13 cellular contexts compared by ENCODE assay signal in the genomic region with DNA sequence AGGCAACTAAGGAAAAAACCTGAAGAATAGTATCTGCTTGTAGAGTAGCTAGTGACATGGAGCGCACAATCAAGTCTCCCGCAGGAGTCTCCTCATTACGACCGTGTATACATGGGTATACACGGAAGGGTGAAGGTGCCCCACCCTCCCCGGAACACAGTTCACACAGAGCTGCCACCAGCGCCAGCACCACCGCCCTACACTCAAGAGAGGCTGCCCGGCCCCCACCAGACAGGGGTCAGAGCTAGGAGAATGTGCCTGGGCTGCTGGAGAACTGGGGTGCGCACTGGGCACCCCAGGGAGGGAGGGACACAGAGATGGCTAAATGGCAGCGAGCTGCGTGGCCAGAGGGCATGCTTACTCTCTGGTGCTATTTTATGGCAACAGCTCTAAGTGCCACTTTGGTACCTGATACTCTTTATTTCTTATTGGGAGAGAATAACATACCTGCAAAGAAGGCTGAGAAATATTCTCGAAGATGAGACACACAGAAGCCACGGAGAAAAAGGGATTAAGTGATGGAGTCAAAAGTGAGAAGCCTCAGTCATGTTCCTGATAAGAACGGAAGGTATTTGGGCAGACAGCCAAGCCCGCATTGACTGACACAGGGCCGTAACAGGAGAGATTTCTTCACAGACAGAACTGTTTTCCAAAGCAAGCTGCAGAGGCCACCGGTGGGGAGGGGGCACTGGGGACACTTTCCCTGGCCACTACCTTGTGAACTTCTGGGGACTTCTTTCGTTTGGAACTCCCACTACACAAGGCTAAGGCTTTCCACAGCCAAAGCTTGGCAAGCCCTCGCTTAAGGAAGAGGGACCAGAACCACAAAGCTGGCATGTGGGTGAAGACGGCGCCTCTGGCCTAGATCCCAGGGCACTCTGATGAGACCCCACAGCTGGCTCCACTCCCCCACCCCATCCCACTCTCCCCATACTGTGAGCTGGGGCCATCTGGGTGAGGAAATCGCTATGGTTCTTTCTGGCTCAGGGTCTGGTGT.
DNase-seq lines count a peak whose midpoint lies in the region; TF ChIP-seq lines count a peak whose summit lies in the region.
"Had no signal": no experiment of that assay in that cellular context is flagged by ENCODE, and none has a peak within 500 bp of the region (broad histone marks: within the 10 kb centered on the region; RNA-seq: fewer than 3 reads in every experiment).

No MANE protein-coding gene starts in this region.

- no peak overlapping the region for H3K14ac ChIP-seq in neuronal stem cell (ENCODE audit: low read length)

- peak overlapping the region; percentile 10 for H3K23ac ChIP-seq in neuronal stem cell (ENCODE audit: low read depth, low read length, poor library complexity)

- no peaks in the 10 kb centered on the region for H3K79me1 ChIP-seq in neuronal stem cell (ENCODE audit: low read depth, low read length)

- peaks cover 0 to 1% of the 10 kb centered on the region in 2 donors for H3K9me3 ChIP-seq in neuronal stem cell (replicated peaks in 1 of 2; ENCODE audit: control insufficient read depth in 2 of 2, insufficient read depth in 1 of 2, low read depth in 1 of 2, low read length in 2 of 2)
- H3K9me3 ChIP-seq: upper lobe of left lung had no signal

- H3K27me3 ChIP-seq in neuronal stem cell (ENCODE audit: control insufficient read depth in 3 of 3, insufficient read depth in 3 of 3, low read depth in 1 of 3, low read length in 3 of 3) = no peaks in the 10 kb centered on the region
- H3K27me3 ChIP-seq: upper lobe of left lung had no signal

- H2AK5ac ChIP-seq in neuronal stem cell (ENCODE audit: low read depth, low read length) = no peak overlapping the region

- no peak overlapping the region for H2BK120ac ChIP-seq in neuronal stem cell (ENCODE audit: low read depth, low read length)

- H3K4ac ChIP-seq in neuronal stem cell (ENCODE audit: low read length) = peak overlapping the region; percentile 38

- no peak overlapping the region for H3K4me3 ChIP-seq in choroid plexus epithelial cell (ENCODE audit: low read depth, low read length)
- peak overlapping the region in 1 of 2 donors; percentile 12 for H3K4me3 ChIP-seq in neuronal stem cell (ENCODE audit: low read length in 2 of 2)
- H3K4me3 ChIP-seq: upper lobe of left lung had no signal

- H3K18ac ChIP-seq in neuronal stem cell (ENCODE audit: low read length) = no peak overlapping the region

- no peak overlapping the region for H4K8ac ChIP-seq in neuronal stem cell (ENCODE audit: low read depth, low read length)

- H2AFZ ChIP-seq in neuronal stem cell (ENCODE audit: low read length) = no peak overlapping the region

- peaks cover 3 to 32% of the 10 kb centered on the region in 2 donors for H3K36me3 ChIP-seq in neuronal stem cell (replicated peaks in 1 of 2; ENCODE audit: control insufficient read depth in 2 of 2, insufficient read depth in 2 of 2, low read length in 2 of 2)
- H3K36me3 ChIP-seq: upper lobe of left lung had no signal

- no peak overlapping the region for H3K4me2 ChIP-seq in neuronal stem cell (ENCODE audit: insufficient read depth, low read length, poor library complexity, severe bottlenecking)

- in situ Hi-C loops in G401 (cut with HindIII; ENCODE audit: low sequenced_read_pairs) = no loop called here

- TF ChIP-seq CTCF in choroid plexus epithelial cell (conservative IDR thresholded peaks at IDR 0.05; ENCODE audit: low read depth, low read length) = no peak

- H4K91ac ChIP-seq in neuronal stem cell (ENCODE audit: low read depth, low read length, poor library complexity) = no peak overlapping the region

- no peak overlapping the region for H2BK15ac ChIP-seq in neuronal stem cell (ENCODE audit: low read length)

- DNase-seq in G401 (ENCODE audit: low spot score) (peak; percentile 51), NCI-H2107 (lab: John Stamatoyannopoulos, UW) (peak; percentile 33), choroid plexus epithelial cell (ENCODE audit: low read depth) (peak; percentile 59), neuronal stem cell (ENCODE audit: low spot score) (no peak), pons (ENCODE audit: low spot score) (no peak)
- no peak for DNase-seq in activated naive CD4-positive, alpha-beta T cell treated with anti-CD3 and anti-CD28 coated beads, Interleukin-2, amount 50 U/mL, for 16 hours
- DNase-seq in effector CD8-positive, alpha-beta T cell (lab: John Stamatoyannopoulos, UW) = no peak
- DNase-seq: activated CD4-positive, alpha-beta T cell treated with anti-CD3 and anti-CD28 coated beads, Interleukin-2, amount 50 U/mL, for 48 hours; DND-41; foreskin fibroblast; NCI-H510A treated with DMSO at 0.1 percent for 48 hours; T-helper 2 cell had no signal

- H2BK5ac ChIP-seq in neuronal stem cell (ENCODE audit: low read length) = no peak overlapping the region

- H2BK12ac ChIP-seq in neuronal stem cell (ENCODE audit: low read length) = no peak overlapping the region

- WGBS in neuronal stem cell (ENCODE audit: extremely low coverage in 2 of 2, insufficient read length in 2 of 2, insufficient replicate concordance in 1 of 2), 2 donors = no CpG with 5 or more reads among the region's 23 CpGs

- no peaks in the 10 kb centered on the region for H3K4me1 ChIP-seq in neuronal stem cell (ENCODE audit: control insufficient read depth in 2 of 2, insufficient read depth in 1 of 2, low read depth in 1 of 2, low read length in 2 of 2)
- H3K4me1 ChIP-seq: upper lobe of left lung had no signal

- no peak overlapping the region for H3K9ac ChIP-seq in neuronal stem cell (ENCODE audit: low read depth, low read length, poor library complexity)

- H3K27ac ChIP-seq in neuronal stem cell (replicated peaks; ENCODE audit: low read length) = no peak overlapping the region
- H3K27ac ChIP-seq: upper lobe of left lung had no signal

Comparison
In these comparisons a context has a peak if more than half of its experiments do, and no peak if none do; other contexts are left out.
1. DNase-seq: peak in G401 (single experiment), NCI-H2107 (single experiment) and choroid plexus epithelial cell (single experiment); none in neuronal stem cell (single experiment), activated naive CD4-positive, alpha-beta T cell treated with anti-CD3 and anti-CD28 coated beads, Interleukin-2, amount 50 U/mL, for 16 hours (single experiment), pons (single experiment) and effector CD8-positive, alpha-beta T cell (single experiment).